31 cellular contexts compared by ENCODE assay signal in genomic region chr9:98468567-98469239, GRCh38.
"Had no signal": no experiment of that assay in that cellular context is flagged by ENCODE, and none has a peak within 500 bp of the region (broad histone marks: within the 10 kb centered on the region; RNA-seq: fewer than 3 reads in every experiment).

No MANE protein-coding gene starts in this region.

- H3K27ac ChIP-seq: ascending aorta, brain microvascular endothelial cell, colonic mucosa, esophagus muscularis mucosa, foreskin keratinocyte, gastrocnemius medialis, heart right ventricle, WERI-Rb-1 had no signal

- H3K9me3 Mint-ChIP-seq: activated CD8-positive, alpha-beta T cell treated with anti-CD3 and anti-CD28 coated beads for 36 hours; activated T-helper 1 cell treated with anti-CD3 and anti-CD28 coated beads, Interleukin-12 subunit alpha, Interleukin-12 subunit beta, Interleukin-2, Interleukin-4 antibody, amounts not matched to agents 30 ng/mL and 10 ng/mL and 1 ng/mL, durations not matched to agents 14 hours and 24 hours and 36 hours; activated T-helper 2 cell treated with anti-CD3 and anti-CD28 coated beads, Interferon-gamma antibody, Interleukin-2, Interleukin-4, amounts not matched to agents 10 μg/mL and 5 μg/mL and 100 μg/mL, durations not matched to agents 14 hours and 24 hours and 36 hours; T-helper 2 cell treated with Interferon-gamma antibody and Interleukin-4, amounts not matched to agents 5 μg/mL and 100 μg/mL, for 36 hours had no signal

- H3K4me1 ChIP-seq: ascending aorta, colonic mucosa, esophagus muscularis mucosa, foreskin keratinocyte, gastrocnemius medialis, heart right ventricle had no signal

- H3K27ac Mint-ChIP-seq: activated B cell treated with CpG ODN at 0.5 μM for 24 hours; activated CD8-positive, alpha-beta T cell treated with anti-CD3 and anti-CD28 coated beads for 36 hours; activated naive CD4-positive, alpha-beta T cell treated with anti-CD3 and anti-CD28 coated beads, Interleukin-2, amount 10 ng/mL, durations not matched to agents 7 days and 5 days; activated naive CD4-positive, alpha-beta T cell treated with anti-CD3 and anti-CD28 coated beads, Interleukin-2, amount 50 U/mL, for 72 hours; activated naive CD8-positive, alpha-beta T cell treated with anti-CD3 and anti-CD28 coated beads, Interleukin-2, amount 10 ng/mL, durations not matched to agents 7 days and 5 days; activated T-helper 1 cell treated with anti-CD3 and anti-CD28 coated beads, Interleukin-12 subunit alpha, Interleukin-12 subunit beta, Interleukin-2, Interleukin-4 antibody, amounts not matched to agents 30 ng/mL and 10 ng/mL and 1 ng/mL, durations not matched to agents 14 hours and 24 hours and 36 hours; activated T-helper 2 cell treated with anti-CD3 and anti-CD28 coated beads, Interferon-gamma antibody, Interleukin-2, Interleukin-4, amounts not matched to agents 10 μg/mL and 5 μg/mL and 100 μg/mL, durations not matched to agents 14 hours and 24 hours and 36 hours; endodermal cell; T-helper 17 cell; T-helper 2 cell treated with Interferon-gamma antibody and Interleukin-4, amounts not matched to agents 5 μg/mL and 100 μg/mL, for 36 hours had no signal

- ATAC-seq: activated CD4-positive, CD25-positive, alpha-beta regulatory T cell treated with anti-CD3 and anti-CD28 coated beads, Interleukin-2, amount 50 U/mL, for 24 hours; activated CD8-positive, alpha-beta T cell treated with anti-CD3 and anti-CD28 coated beads for 36 hours; activated naive CD4-positive, alpha-beta T cell treated with anti-CD3 and anti-CD28 coated beads, Interleukin-2, amount 50 U/mL, for 72 hours; foreskin keratinocyte; gastrocnemius medialis; heart right ventricle; T-helper 17 cell had no signal

- H3K36me3 ChIP-seq: ascending aorta, brain microvascular endothelial cell, colonic mucosa, esophagus muscularis mucosa, gastrocnemius medialis, heart right ventricle had no signal

- H3K27me3 ChIP-seq: ascending aorta, brain microvascular endothelial cell, colonic mucosa, esophagus muscularis mucosa, gastrocnemius medialis had no signal

- H3K4me3 Mint-ChIP-seq: activated B cell treated with CpG ODN at 0.5 μM for 24 hours; activated CD8-positive, alpha-beta T cell treated with anti-CD3 and anti-CD28 coated beads for 36 hours; activated naive CD4-positive, alpha-beta T cell treated with anti-CD3 and anti-CD28 coated beads, Interleukin-2, amount 10 ng/mL, durations not matched to agents 7 days and 5 days; activated naive CD8-positive, alpha-beta T cell treated with anti-CD3 and anti-CD28 coated beads, Interleukin-2, amount 10 ng/mL, durations not matched to agents 7 days and 5 days; activated T-helper 1 cell treated with anti-CD3 and anti-CD28 coated beads, Interleukin-12 subunit alpha, Interleukin-12 subunit beta, Interleukin-2, Interleukin-4 antibody, amounts not matched to agents 30 ng/mL and 10 ng/mL and 1 ng/mL, durations not matched to agents 14 hours and 24 hours and 36 hours; endodermal cell; T-helper 17 cell; T-helper 2 cell treated with Interferon-gamma antibody and Interleukin-4, amounts not matched to agents 5 μg/mL and 100 μg/mL, for 36 hours had no signal

- H3K4me1 Mint-ChIP-seq: activated B cell treated with CpG ODN at 0.5 μM for 24 hours; activated naive CD4-positive, alpha-beta T cell treated with anti-CD3 and anti-CD28 coated beads, Interleukin-2, amount 10 ng/mL, durations not matched to agents 7 days and 5 days; activated naive CD8-positive, alpha-beta T cell treated with anti-CD3 and anti-CD28 coated beads, Interleukin-2, amount 10 ng/mL, durations not matched to agents 7 days and 5 days; T-helper 17 cell had no signal

- H3K4me3 ChIP-seq: ascending aorta, colonic mucosa, esophagus muscularis mucosa, gastrocnemius medialis, heart right ventricle had no signal

- H3K36me3 Mint-ChIP-seq: activated naive CD4-positive, alpha-beta T cell treated with anti-CD3 and anti-CD28 coated beads, Interleukin-2, amount 10 ng/mL, durations not matched to agents 7 days and 5 days; activated naive CD8-positive, alpha-beta T cell treated with anti-CD3 and anti-CD28 coated beads, Interleukin-2, amount 10 ng/mL, durations not matched to agents 7 days and 5 days had no signal

- H3K9me3 ChIP-seq: ascending aorta, colonic mucosa, esophagus muscularis mucosa, gastrocnemius medialis, heart right ventricle had no signal

- H3K27me3 Mint-ChIP-seq: activated naive CD8-positive, alpha-beta T cell treated with anti-CD3 and anti-CD28 coated beads, Interleukin-2, amount 10 ng/mL, durations not matched to agents 7 days and 5 days had no signal

- DNase-seq: activated B cell treated with CpG ODN at 0.5 μM for 24 hours; activated CD4-positive, alpha-beta T cell treated with anti-CD3 and anti-CD28 coated beads for 48 hours; activated CD4-positive, alpha-beta T cell treated with anti-CD3 and anti-CD28 coated beads, Interleukin-2, amount 50 U/mL, for 1 hour; activated CD4-positive, alpha-beta T cell treated with anti-CD3 and anti-CD28 coated beads, Interleukin-2, amount 50 U/mL, for 48 hours; activated CD8-positive, alpha-beta memory T cell treated with anti-CD3 and anti-CD28 coated beads for 24 hours; activated CD8-positive, alpha-beta T cell treated with anti-CD3 and anti-CD28 coated beads for 36 hours; activated gamma-delta T cell; activated naive CD4-positive, alpha-beta T cell; activated naive CD4-positive, alpha-beta T cell treated with anti-CD3 and anti-CD28 coated beads, Interleukin-2, amount 10 ng/mL, durations not matched to agents 7 days and 5 days; activated naive CD8-positive, alpha-beta T cell treated with anti-CD3 and anti-CD28 coated beads, Interleukin-2, amount 10 ng/mL, durations not matched to agents 7 days and 5 days; activated T-cell treated with anti-CD3 and anti-CD28 coated beads, Interleukin-2, amount 50 U/mL, for 48 hours; brain microvascular endothelial cell; cerebellar nuclear complex; colonic mucosa; effector memory CD4-positive, alpha-beta T cell; endodermal cell; foreskin keratinocyte; gastrocnemius medialis; glutamatergic neuron; heart right ventricle; T-helper 1 cell; T-helper 17 cell; T1000; WERI-Rb-1 had no signal
